2 cellular contexts compared by ENCODE assay signal in the genomic region with DNA sequence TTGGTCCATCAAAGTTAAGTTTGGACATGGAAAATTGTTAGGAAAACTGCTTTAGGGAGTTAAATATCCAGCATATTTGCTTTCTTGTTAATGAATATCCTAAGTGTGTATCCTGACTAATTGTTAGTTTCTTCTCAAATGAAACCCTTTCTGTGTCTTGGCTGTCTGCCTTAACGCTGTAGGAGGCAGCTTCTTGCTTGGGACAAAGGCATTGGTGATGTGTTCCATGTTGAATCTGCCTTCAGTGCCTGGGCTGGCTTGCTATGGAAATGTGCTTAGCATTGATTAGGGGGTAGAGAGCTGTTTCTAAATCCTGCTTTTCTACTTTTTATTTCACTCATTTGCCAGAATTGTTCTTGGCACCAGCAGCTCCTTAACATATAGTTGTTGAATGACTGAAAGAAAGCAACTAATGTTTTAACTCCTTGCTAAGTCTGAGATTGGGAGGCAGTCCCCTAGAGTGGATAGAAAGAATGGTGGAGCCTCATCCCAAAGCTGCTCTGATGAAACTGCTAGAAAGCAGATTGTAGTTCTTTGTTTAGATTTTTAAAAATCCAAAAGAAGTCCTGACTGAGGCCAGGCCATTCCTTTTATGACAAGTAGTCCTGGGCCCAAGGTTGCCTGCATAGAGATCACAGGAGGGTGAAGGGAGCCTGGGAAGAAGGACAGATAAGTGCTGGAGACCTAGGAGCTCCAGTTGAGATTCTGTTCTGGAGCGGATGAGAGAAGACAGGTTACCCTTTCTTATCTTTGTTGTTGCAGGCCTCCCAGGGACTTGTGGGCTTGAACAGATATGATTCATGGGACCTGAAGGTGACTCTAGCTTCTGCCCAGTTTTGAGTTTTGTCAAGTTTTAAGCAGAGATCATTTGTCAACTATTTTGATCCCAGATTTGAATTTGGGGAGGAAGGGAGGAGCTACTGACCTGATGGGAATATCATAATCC.
TF ChIP-seq lines count a peak whose summit lies in the region.

No MANE protein-coding gene starts in this region.

TF ChIP-seq in liver, 16 proteins besides CTCF, POLR2A, EP300 and RAD21:
- no peak for TF ChIP-seq FOXA1 (IDR thresholded peaks at IDR 0.05)
- peak; percentile 8 for TF ChIP-seq YY1 (IDR thresholded peaks at IDR 0.05)
TF ChIP-seq in liver: peak in this region for 1.

TF ChIP-seq in HepG2, 621 proteins besides CTCF, POLR2A, EP300 and RAD21:
- TF ChIP-seq ZNF660 (CRISPR knock-in tag; IDR thresholded peaks at IDR 0.05; ENCODE audit: borderline replicate concordance, low read depth) (no peak), BORCS8-MEF2B (CRISPR knock-in tag; IDR thresholded peaks at IDR 0.05) (no peak), NR1H2 (CRISPR knock-in tag; IDR thresholded peaks at IDR 0.05; ENCODE audit: borderline replicate concordance, low read depth) (no peak)
- TF ChIP-seq, protein P1, sequence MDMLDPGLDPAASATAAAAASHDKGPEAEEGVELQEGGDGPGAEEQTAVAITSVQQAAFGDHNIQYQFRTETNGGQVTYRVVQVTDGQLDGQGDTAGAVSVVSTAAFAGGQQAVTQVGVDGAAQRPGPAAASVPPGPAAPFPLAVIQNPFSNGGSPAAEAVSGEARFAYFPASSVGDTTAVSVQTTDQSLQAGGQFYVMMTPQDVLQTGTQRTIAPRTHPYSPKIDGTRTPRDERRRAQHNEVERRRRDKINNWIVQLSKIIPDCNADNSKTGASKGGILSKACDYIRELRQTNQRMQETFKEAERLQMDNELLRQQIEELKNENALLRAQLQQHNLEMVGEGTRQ (IDR thresholded peaks at IDR 0.05; ENCODE audit: low read depth, low read length), result no peak
- TF ChIP-seq, protein P1 (CRISPR knock-in tag; IDR thresholded peaks at IDR 0.05; ENCODE audit: borderline replicate concordance), result no peak
- TF ChIP-seq, protein P2, sequence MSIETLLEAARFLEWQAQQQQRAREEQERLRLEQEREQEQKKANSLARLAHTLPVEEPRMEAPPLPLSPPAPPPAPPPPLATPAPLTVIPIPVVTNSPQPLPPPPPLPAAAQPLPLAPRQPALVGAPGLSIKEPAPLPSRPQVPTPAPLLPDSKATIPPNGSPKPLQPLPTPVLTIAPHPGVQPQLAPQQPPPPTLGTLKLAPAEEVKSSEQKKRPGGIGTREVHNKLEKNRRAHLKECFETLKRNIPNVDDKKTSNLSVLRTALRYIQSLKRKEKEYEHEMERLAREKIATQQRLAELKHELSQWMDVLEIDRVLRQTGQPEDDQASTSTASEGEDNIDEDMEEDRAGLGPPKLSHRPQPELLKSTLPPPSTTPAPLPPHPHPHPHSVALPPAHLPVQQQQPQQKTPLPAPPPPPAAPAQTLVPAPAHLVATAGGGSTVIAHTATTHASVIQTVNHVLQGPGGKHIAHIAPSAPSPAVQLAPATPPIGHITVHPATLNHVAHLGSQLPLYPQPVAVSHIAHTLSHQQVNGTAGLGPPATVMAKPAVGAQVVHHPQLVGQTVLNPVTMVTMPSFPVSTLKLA (IDR thresholded peaks at IDR 0.05), result no peak
TF ChIP-seq in HepG2: peak in this region for 0.
